23 cellular contexts compared by ENCODE assay signal in the genomic region with DNA sequence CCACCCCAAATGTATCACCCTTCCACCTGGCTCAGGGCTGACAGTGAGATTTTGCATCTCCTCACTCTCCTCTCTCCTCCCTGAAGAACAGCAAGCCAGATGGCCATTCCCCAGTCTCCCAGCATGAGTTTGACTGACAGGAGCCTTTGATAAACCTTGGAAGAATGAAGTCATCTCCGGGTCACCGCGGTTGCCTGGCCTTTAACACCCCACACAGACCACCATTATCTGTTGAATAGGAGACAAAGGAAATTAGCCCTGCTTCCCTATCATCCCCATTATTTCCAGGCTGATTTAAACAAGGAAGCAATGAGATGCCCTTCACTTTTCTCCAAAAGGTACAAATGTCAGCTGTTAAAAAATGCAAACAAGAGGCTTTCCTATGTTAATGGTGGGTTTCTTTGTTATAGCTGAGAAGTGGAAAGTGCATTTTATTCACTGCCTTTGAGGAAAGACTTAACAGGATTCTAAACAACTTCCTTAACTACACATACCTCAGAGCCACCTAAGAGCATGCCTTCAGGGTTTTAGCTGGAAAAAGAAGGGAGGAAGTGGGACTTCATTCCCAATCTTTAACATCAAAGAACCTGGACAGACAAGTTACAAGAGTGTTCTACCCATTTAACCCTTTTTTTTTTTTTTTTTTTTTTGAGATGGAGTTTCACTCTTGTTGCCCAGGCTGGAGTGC.
DNase-seq lines count a peak whose midpoint lies in the region; TF ChIP-seq lines count a peak whose summit lies in the region.
"Had no signal": no experiment of that assay in that cellular context is flagged by ENCODE, and none has a peak within 500 bp of the region (broad histone marks: within the 10 kb centered on the region; RNA-seq: fewer than 3 reads in every experiment).

No MANE protein-coding gene starts in this region.

- no peaks in the 10 kb centered on the region for H3K36me3 ChIP-seq in WERI-Rb-1
- H3K36me3 ChIP-seq in iPS-15b (ENCODE audit: control insufficient read depth, insufficient read depth, low read length): no peaks in the 10 kb centered on the region
- H3K36me3 ChIP-seq: right atrium auricular region had no signal

- H3K27me3 ChIP-seq in WERI-Rb-1 (ENCODE audit: insufficient read depth, low read depth, severe bottlenecking): no peaks in the 10 kb centered on the region
- H3K27me3 ChIP-seq in iPS-15b (ENCODE audit: control insufficient read depth, insufficient read depth, low read length): peaks cover 7% of the 10 kb centered on the region
- H3K27me3 ChIP-seq: right atrium auricular region had no signal

- peak overlapping the region; percentile 61 for H3K9ac ChIP-seq in iPS-15b (ENCODE audit: low read depth, low read length)

- TF ChIP-seq CTCF in WERI-Rb-1 (IDR thresholded peaks at IDR 0.05; ENCODE audit: low read depth, low read length) (no peak), GM10266 (IDR thresholded peaks at IDR 0.05; ENCODE audit: control insufficient read depth, insufficient read depth, low read depth, missing control alignments) (no peak)

- H3K4me1 ChIP-seq in iPS-15b (ENCODE audit: control insufficient read depth, insufficient read depth, low read length): peaks cover 22% of the 10 kb centered on the region
- H3K4me1 ChIP-seq: right atrium auricular region had no signal

- DNase-seq in NCI-H345 treated with DMSO at 0.1 percent for 48 hours (lab: John Stamatoyannopoulos, UW; ENCODE audit: unreplicated experiment) (peak; percentile 66), NCI-H345 (lab: John Stamatoyannopoulos, UW) (no peak), WERI-Rb-1 (peak; percentile 88), retina (peak; percentile 65), T-helper 9 cell (no peak), DMS153 treated with DMSO at 0.1 percent for 48 hours (lab: John Stamatoyannopoulos, UW; ENCODE audit: unreplicated experiment) (no peak), GM10266 (ENCODE audit: extremely low spot score) (no peak)
- DNase-seq: activated CD4-positive, alpha-beta T cell treated with anti-CD3 and anti-CD28 coated beads, Interleukin-2, amount 10 ng/mL, durations not matched to agents 7 days and 5 days; activated CD8-positive, alpha-beta memory T cell treated with anti-CD3 and anti-CD28 coated beads, Interleukin-2, amount 10 ng/mL, durations not matched to agents 7 days and 5 days; anterior cingulate cortex; caudate nucleus; CD8-positive, alpha-beta memory T cell; dorsolateral prefrontal cortex; foreskin fibroblast; mammary epithelial cell; MM.1S; NCI-H1436; NCI-H2227 treated with DMSO at 0.1 percent for 48 hours; NK-92 treated with Interleukin-12 subunit alpha and Interleukin-12 subunit beta, amount 100 ng/mL, for 24 hours; trophoblast cell had no signal

- H3K9me3 ChIP-seq in WERI-Rb-1 (ENCODE audit: severe bottlenecking) (no peaks in the 10 kb centered on the region), iPS-15b (ENCODE audit: control insufficient read depth, insufficient read depth, low read length) (no peaks in the 10 kb centered on the region)
- H3K9me3 ChIP-seq: right atrium auricular region had no signal

- H3K4me3 ChIP-seq in WERI-Rb-1 (ENCODE audit: low read depth, low read length) (no peak overlapping the region), iPS-15b (ENCODE audit: low read depth, low read length) (peak overlapping the region; percentile 33)
- H3K4me3 ChIP-seq: dorsolateral prefrontal cortex, K562, right atrium auricular region had no signal

- H3K27ac ChIP-seq in WERI-Rb-1: peak overlapping the region; percentile 63
- H3K27ac ChIP-seq: dorsolateral prefrontal cortex, right atrium auricular region had no signal

Comparison
In these comparisons a context has a peak if more than half of its experiments do, and no peak if none do; other contexts are left out.
1. DNase-seq: peak in NCI-H345 treated with DMSO at 0.1 percent for 48 hours (single experiment), WERI-Rb-1 (single experiment) and retina (single experiment); none in NCI-H345 (single experiment), T-helper 9 cell (single experiment), DMS153 treated with DMSO at 0.1 percent for 48 hours (single experiment) and GM10266 (single experiment).